ENCODE assay signal across 23 cellular contexts in the genomic region with DNA sequence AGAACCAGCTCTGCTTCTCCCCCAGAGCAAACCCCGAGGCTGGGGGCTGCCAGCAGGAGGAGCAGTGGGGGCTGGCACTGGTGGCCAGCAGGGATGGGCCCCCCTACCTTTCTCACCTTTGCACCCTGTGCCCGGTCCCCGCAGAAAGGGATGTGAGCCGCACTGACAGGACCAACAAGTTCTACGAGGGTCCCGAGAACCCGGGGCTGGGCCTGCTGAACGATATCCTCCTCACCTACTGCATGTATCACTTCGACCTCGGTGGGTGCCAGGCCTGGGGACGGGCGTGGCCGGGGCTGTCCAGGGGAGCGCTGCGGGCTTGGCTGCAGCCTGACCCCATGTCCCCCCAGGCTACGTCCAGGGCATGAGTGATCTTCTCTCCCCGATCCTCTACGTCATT. TPM values are rescaled to one million over a fixed set of nuclear protein-coding genes. Genes with fewer than 3 reads are reported as not detected.
"Had no signal": no experiment of that assay in that cellular context is flagged by ENCODE, and none has a peak within 500 bp of the region (broad histone marks: within the 10 kb centered on the region; RNA-seq: fewer than 3 reads in every experiment).

No MANE protein-coding gene starts in this region.

- H3K4me3 Mint-ChIP-seq: activated CD4-positive, alpha-beta memory T cell treated with anti-CD3 and anti-CD28 coated beads for 36 hours; activated naive CD8-positive, alpha-beta T cell treated with anti-CD3 and anti-CD28 coated beads, Interleukin-2, amount 50 U/mL, for 24 hours; endodermal cell; immature natural killer cell; natural killer cell; stimulated activated naive CD8-positive, alpha-beta T cell treated with anti-CD3 and anti-CD28 coated beads, Interleukin-15, Interleukin-2, amounts not matched to agents 100 ng/mL and 50 ng/mL, for 24 hours had no signal

- H3K9me3 ChIP-seq: left ventricle myocardium inferior, thyroid gland, upper lobe of right lung had no signal

- H3K27me3 ChIP-seq: hepatocyte, thyroid gland, upper lobe of right lung had no signal

- H3K27me3 Mint-ChIP-seq: activated CD4-positive, alpha-beta memory T cell treated with anti-CD3 and anti-CD28 coated beads for 36 hours; activated naive CD8-positive, alpha-beta T cell treated with anti-CD3 and anti-CD28 coated beads, Interleukin-2, amount 50 U/mL, for 24 hours; stimulated activated naive CD8-positive, alpha-beta T cell treated with anti-CD3 and anti-CD28 coated beads, Interleukin-15, Interleukin-2, amounts not matched to agents 100 ng/mL and 50 ng/mL, for 24 hours had no signal

- DNase-seq: activated CD4-positive, alpha-beta memory T cell treated with anti-CD3 and anti-CD28 coated beads for 36 hours; activated CD4-positive, alpha-beta T cell treated with anti-CD3 and anti-CD28 coated beads for 48 hours; activated gamma-delta T cell; activated naive CD4-positive, alpha-beta T cell treated with anti-CD3 and anti-CD28 coated beads, Interleukin-2, amount 50 U/mL, for 16 hours; activated naive CD8-positive, alpha-beta T cell treated with anti-CD3 and anti-CD28 coated beads, Interleukin-2, amount 50 U/mL, for 24 hours; cerebellar nuclear complex; cortex of kidney; endodermal cell; immature natural killer cell; kidney glomerular epithelial cell; left ventricle myocardium inferior; midbrain; natural killer cell; retina; stimulated activated CD4-positive, alpha-beta T cell treated with anti-CD3 and anti-CD28 coated beads, Interleukin-12 subunit alpha, Interleukin-12 subunit beta, amount 100 ng/mL, for 4 hours; stimulated activated CD4-positive, alpha-beta T cell treated with anti-CD3 and anti-CD28 coated beads, Interleukin-4, amount 100 ng/mL, for 4 hours; substantia nigra; SW 1271; thyroid gland; upper lobe of right lung had no signal

- H3K4me1 Mint-ChIP-seq: endodermal cell had no signal

- H3K4me3 ChIP-seq: hepatocyte, left ventricle myocardium inferior, thyroid gland, upper lobe of right lung had no signal

- H3K36me3 Mint-ChIP-seq: natural killer cell had no signal

- H3K27ac ChIP-seq: epithelial cell of prostate, hepatocyte, left ventricle myocardium inferior, thyroid gland, upper lobe of right lung had no signal

- H3K27ac Mint-ChIP-seq: activated CD4-positive, alpha-beta memory T cell treated with anti-CD3 and anti-CD28 coated beads for 36 hours; activated naive CD8-positive, alpha-beta T cell treated with anti-CD3 and anti-CD28 coated beads, Interleukin-2, amount 50 U/mL, for 24 hours; endodermal cell; immature natural killer cell; natural killer cell; stimulated activated naive CD8-positive, alpha-beta T cell treated with anti-CD3 and anti-CD28 coated beads, Interleukin-15, Interleukin-2, amounts not matched to agents 100 ng/mL and 50 ng/mL, for 24 hours had no signal

- H3K9me3 Mint-ChIP-seq: activated CD4-positive, alpha-beta memory T cell treated with anti-CD3 and anti-CD28 coated beads for 36 hours; activated naive CD8-positive, alpha-beta T cell treated with anti-CD3 and anti-CD28 coated beads, Interleukin-2, amount 50 U/mL, for 24 hours; endodermal cell; immature natural killer cell; natural killer cell; stimulated activated naive CD8-positive, alpha-beta T cell treated with anti-CD3 and anti-CD28 coated beads, Interleukin-15, Interleukin-2, amounts not matched to agents 100 ng/mL and 50 ng/mL, for 24 hours had no signal

- ATAC-seq: activated naive CD8-positive, alpha-beta T cell treated with anti-CD3 and anti-CD28 coated beads, Interleukin-2, amount 50 U/mL, for 24 hours; natural killer cell; upper lobe of right lung had no signal

- H3K4me1 ChIP-seq: thyroid gland had no signal

RNA-seq across cellular contexts. Expression of a gene that starts 12.6 kb away (rescaled TPM):
- total RNA-seq: left ventricle myocardium inferior had no signal
